13 cellular contexts compared by ENCODE assay signal in genomic region chr6:139531716-139532115, GRCh38.
DNase-seq lines count a peak whose midpoint lies in the region; ATAC-seq and TF ChIP-seq lines count a peak whose summit lies in the region.
"Had no signal": no experiment of that assay in that cellular context is flagged by ENCODE, and none has a peak within 500 bp of the region (broad histone marks: within the 10 kb centered on the region; RNA-seq: fewer than 3 reads in every experiment).

No MANE protein-coding gene starts in this region.

- H3K9ac ChIP-seq in GM23248 (no peak overlapping the region), smooth muscle cell (ENCODE audit: low read depth) (no peak overlapping the region)
- H3K9ac ChIP-seq: BLaER1 treated with 17β-estradiol and CSF1 and Interleukin-3, amounts not matched to agents 10 nM and 100 nM had no signal

- no peaks in the 10 kb centered on the region for H4K20me1 ChIP-seq in GM23248 (ENCODE audit: insufficient read depth)
- H4K20me1 ChIP-seq in smooth muscle cell (ENCODE audit: low read depth) = no peaks in the 10 kb centered on the region
- H4K20me1 ChIP-seq: BLaER1 treated with 17β-estradiol and CSF1 and Interleukin-3, amounts not matched to agents 10 nM and 100 nM had no signal

- H3K36me3 Mint-ChIP-seq in activated CD4-positive, alpha-beta memory T cell treated with anti-CD3 and anti-CD28 coated beads for 36 hours = peaks cover 3% of the 10 kb centered on the region
- no peaks in the 10 kb centered on the region for H3K36me3 Mint-ChIP-seq in WTC11

- no peaks in the 10 kb centered on the region for H3K9me3 ChIP-seq in GM23248 (ENCODE audit: low read depth)
- no peaks in the 10 kb centered on the region for H3K9me3 ChIP-seq in smooth muscle cell (replicated peaks; ENCODE audit: low read depth)
- H3K9me3 ChIP-seq: breast epithelium, lower lobe of right lung, right lobe of liver had no signal

- DNase-seq in GM23248 (no peak), fibroblast of mammary gland (ENCODE audit: low read depth) (peak; percentile 34), smooth muscle cell (lab: John Stamatoyannopoulos, UW; ENCODE audit: unreplicated experiment) (no peak), NAMALWA (ENCODE audit: low spot score) (no peak), WTC11 (ENCODE audit: low spot score) (no peak), middle frontal gyrus (ENCODE audit: extremely low spot score, low spot score) (no peak)
- no peak for DNase-seq in activated CD4-positive, alpha-beta memory T cell treated with anti-CD3 and anti-CD28 coated beads for 36 hours
- DNase-seq: lower lobe of right lung, NCI-H2081, NCI-H774, right lobe of liver had no signal

- H3K27ac ChIP-seq in GM23248 (peak overlapping the region; percentile 28; the same call in 1 of the 2 replicates), smooth muscle cell (ENCODE audit: low read depth) (peak overlapping the region; percentile 0)
- H3K27ac ChIP-seq: BLaER1 treated with 17β-estradiol and CSF1 and Interleukin-3, amounts not matched to agents 10 nM and 100 nM; breast epithelium; right lobe of liver had no signal

- no peaks in the 10 kb centered on the region for H3K9me2 ChIP-seq in GM23248 (ENCODE audit: insufficient read depth)

- H3K4me3 Mint-ChIP-seq in activated CD4-positive, alpha-beta memory T cell treated with anti-CD3 and anti-CD28 coated beads for 36 hours = no peak overlapping the region
- H3K4me3 Mint-ChIP-seq in WTC11 = no peak overlapping the region

- WGBS in GM23248 (ENCODE audit: low coverage in 1 of 2, low lambda C conversion rate in 2 of 2, missing lambda C conversion rate in 2 of 2), 2 experiments = 88 to 90% methylated on average over 2 of the region's 2 CpGs
- 89% methylated on average over 2 of the region's 2 CpGs for WGBS in smooth muscle cell (ENCODE audit: low lambda C conversion rate)

- peak overlapping the region; percentile 72 for H3K27ac Mint-ChIP-seq in activated CD4-positive, alpha-beta memory T cell treated with anti-CD3 and anti-CD28 coated beads for 36 hours
- H3K27ac Mint-ChIP-seq in WTC11 = no peak overlapping the region

- H3K4me2 ChIP-seq in GM23248 (ENCODE audit: unreplicated experiment) (peak overlapping the region; percentile 36), smooth muscle cell (no peak overlapping the region)

- H3K27me3 Mint-ChIP-seq in activated CD4-positive, alpha-beta memory T cell treated with anti-CD3 and anti-CD28 coated beads for 36 hours = no peaks in the 10 kb centered on the region
- H3K27me3 Mint-ChIP-seq in WTC11 (ENCODE audit: low read depth) = no peaks in the 10 kb centered on the region

- H3F3A ChIP-seq in GM23248 (ENCODE audit: insufficient read depth) (peaks cover 24% of the 10 kb centered on the region), smooth muscle cell (ENCODE audit: low read depth) (peaks cover 3% of the 10 kb centered on the region)

- H3K4me1 ChIP-seq in GM23248 (ENCODE audit: insufficient read depth) = peaks cover 38% of the 10 kb centered on the region
- peaks cover 13% of the 10 kb centered on the region for H3K4me1 ChIP-seq in smooth muscle cell (ENCODE audit: low read depth)
- H3K4me1 ChIP-seq: breast epithelium had no signal

- no peak for TF ChIP-seq CTCF in fibroblast of mammary gland (conservative IDR thresholded peaks at IDR 0.05; ENCODE audit: control insufficient read depth, insufficient read depth, low read depth, low read length)
- no peak for TF ChIP-seq CTCF in smooth muscle cell (IDR thresholded peaks at IDR 0.05; ENCODE audit: borderline replicate concordance, insufficient read depth, poor library complexity, severe bottlenecking)
- TF ChIP-seq CTCF in WTC11 (IDR thresholded peaks at IDR 0.05) = no peak

- CTCF ChIA-PET in activated CD4-positive, alpha-beta memory T cell treated with anti-CD3 and anti-CD28 coated beads for 36 hours (lab: Charles Lee) = interaction anchor here (0.8 to 1.4 kb wide), 2 partner anchors 10 to 71 kb away, joined by 3 to 5 read pairs; no protein-coding TSS in a partner anchor
- CTCF ChIA-PET in WTC11 (lab: Charles Lee) = interaction anchor here (0.7 kb wide), 1 partner anchor 313 kb away, joined by 3 read pairs; no protein-coding TSS in a partner anchor

- H3K36me3 ChIP-seq in GM23248 (ENCODE audit: low read depth) = no peaks in the 10 kb centered on the region
- H3K36me3 ChIP-seq in smooth muscle cell (ENCODE audit: low read depth) = no peaks in the 10 kb centered on the region
- H3K36me3 ChIP-seq: BLaER1 treated with 17β-estradiol and CSF1 and Interleukin-3, amounts not matched to agents 10 nM and 100 nM; breast epithelium; lower lobe of right lung; right lobe of liver had no signal

- no peak overlapping the region for H3K4me3 ChIP-seq in GM23248
- H3K4me3 ChIP-seq in fibroblast of mammary gland (ENCODE audit: control insufficient read depth, low read depth, low read length) = no peak overlapping the region
- H3K4me3 ChIP-seq in smooth muscle cell = no peak overlapping the region
- H3K4me3 ChIP-seq: BLaER1 treated with 17β-estradiol and CSF1 and Interleukin-3, amounts not matched to agents 10 nM and 100 nM; breast epithelium; lower lobe of right lung; right lobe of liver had no signal

- peak overlapping the region; percentile 32; the same call in 1 of the 2 replicates for H2AFZ ChIP-seq in GM23248
- peak overlapping the region; percentile 80 for H2AFZ ChIP-seq in smooth muscle cell (ENCODE audit: low read depth)

- H3K9me3 Mint-ChIP-seq in activated CD4-positive, alpha-beta memory T cell treated with anti-CD3 and anti-CD28 coated beads for 36 hours = peaks cover 2% of the 10 kb centered on the region
- H3K9me3 Mint-ChIP-seq in WTC11 = peaks cover 13% of the 10 kb centered on the region

- intact Hi-C loops in activated CD4-positive, alpha-beta memory T cell treated with anti-CD3 and anti-CD28 coated beads for 36 hours (cut with micrococcal nuclease) = loop anchor here (1.0 to 10.0 kb wide), 7 partner anchors 9 to 397 kb away; partner anchors contain the start of genes CITED2, HECA and TXLNB

- H3K79me2 ChIP-seq in GM23248 (ENCODE audit: insufficient read depth) (no peaks in the 10 kb centered on the region), smooth muscle cell (ENCODE audit: low read depth) (no peaks in the 10 kb centered on the region)

- POLR2A ChIA-PET in activated CD4-positive, alpha-beta memory T cell treated with anti-CD3 and anti-CD28 coated beads for 36 hours (lab: Charles Lee) = interaction anchor here (1.4 to 1.6 kb wide), 3 partner anchors 9 to 157 kb away, joined by 7 to 21 read pairs (median 8); partner anchors contain the start of gene CITED2
- POLR2A ChIA-PET in WTC11 (lab: Charles Lee) = no interaction called here

- H3K4me1 Mint-ChIP-seq in activated CD4-positive, alpha-beta memory T cell treated with anti-CD3 and anti-CD28 coated beads for 36 hours (ENCODE audit: low read depth) = peaks cover 68% of the 10 kb centered on the region
- peaks cover 15% of the 10 kb centered on the region for H3K4me1 Mint-ChIP-seq in WTC11

- in situ Hi-C loops in GM23248 (cut with MboI) = no loop called here

- no peak for ATAC-seq in WTC11

- H3K27me3 ChIP-seq in GM23248 (replicated peaks; ENCODE audit: insufficient read depth) (no peaks in the 10 kb centered on the region), smooth muscle cell (ENCODE audit: low read depth) (no peaks in the 10 kb centered on the region)
- H3K27me3 ChIP-seq: BLaER1 treated with 17β-estradiol and CSF1 and Interleukin-3, amounts not matched to agents 10 nM and 100 nM; breast epithelium; right lobe of liver had no signal

TF ChIP-seq in WTC11, 78 proteins besides CTCF, POLR2A, EP300 and RAD21:
- no peak for TF ChIP-seq SMAD3 (CRISPR knock-in tag; IDR thresholded peaks at IDR 0.05; ENCODE audit: borderline replicate concordance)
- no peak for TF ChIP-seq ZNF416 (CRISPR knock-in tag; IDR thresholded peaks at IDR 0.05)
- TF ChIP-seq ZNF671 (CRISPR knock-in tag; IDR thresholded peaks at IDR 0.05) = no peak
- no peak for TF ChIP-seq TEAD1 (CRISPR knock-in tag; IDR thresholded peaks at IDR 0.05)
- no peak for TF ChIP-seq ZNF263 (CRISPR knock-in tag; IDR thresholded peaks at IDR 0.05; ENCODE audit: low read depth)
- TF ChIP-seq JUN (CRISPR knock-in tag; IDR thresholded peaks at IDR 0.05) = no peak
- TF ChIP-seq, protein P1, sequence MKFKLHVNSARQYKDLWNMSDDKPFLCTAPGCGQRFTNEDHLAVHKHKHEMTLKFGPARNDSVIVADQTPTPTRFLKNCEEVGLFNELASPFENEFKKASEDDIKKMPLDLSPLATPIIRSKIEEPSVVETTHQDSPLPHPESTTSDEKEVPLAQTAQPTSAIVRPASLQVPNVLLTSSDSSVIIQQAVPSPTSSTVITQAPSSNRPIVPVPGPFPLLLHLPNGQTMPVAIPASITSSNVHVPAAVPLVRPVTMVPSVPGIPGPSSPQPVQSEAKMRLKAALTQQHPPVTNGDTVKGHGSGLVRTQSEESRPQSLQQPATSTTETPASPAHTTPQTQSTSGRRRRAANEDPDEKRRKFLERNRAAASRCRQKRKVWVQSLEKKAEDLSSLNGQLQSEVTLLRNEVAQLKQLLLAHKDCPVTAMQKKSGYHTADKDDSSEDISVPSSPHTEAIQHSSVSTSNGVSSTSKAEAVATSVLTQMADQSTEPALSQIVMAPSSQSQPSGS (CRISPR knock-in tag; IDR thresholded peaks at IDR 0.05; ENCODE audit: borderline replicate concordance, low read depth) = no peak
- TF ChIP-seq, protein P2, sequence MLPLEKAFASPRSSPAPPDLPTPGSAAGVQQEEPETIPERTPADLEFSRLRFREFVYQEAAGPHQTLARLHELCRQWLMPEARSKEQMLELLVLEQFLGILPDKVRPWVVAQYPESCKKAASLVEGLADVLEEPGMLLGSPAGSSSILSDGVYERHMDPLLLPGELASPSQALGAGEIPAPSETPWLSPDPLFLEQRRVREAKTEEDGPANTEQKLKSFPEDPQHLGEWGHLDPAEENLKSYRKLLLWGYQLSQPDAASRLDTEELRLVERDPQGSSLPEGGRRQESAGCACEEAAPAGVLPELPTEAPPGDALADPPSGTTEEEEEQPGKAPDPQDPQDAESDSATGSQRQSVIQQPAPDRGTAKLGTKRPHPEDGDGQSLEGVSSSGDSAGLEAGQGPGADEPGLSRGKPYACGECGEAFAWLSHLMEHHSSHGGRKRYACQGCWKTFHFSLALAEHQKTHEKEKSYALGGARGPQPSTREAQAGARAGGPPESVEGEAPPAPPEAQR (CRISPR knock-in tag; IDR thresholded peaks at IDR 0.05) = no peak
- no peak for TF ChIP-seq FOXP1 (CRISPR knock-in tag; IDR thresholded peaks at IDR 0.05; ENCODE audit: borderline replicate concordance)
